Comparison of ENCODE assay signal across 1 cellular context in genomic region chr10:62007145-62007544, GRCh38.
TF ChIP-seq lines count a peak whose summit lies in the region.

No MANE protein-coding gene starts in this region.

TF ChIP-seq in HepG2, 621 proteins besides CTCF, POLR2A, EP300 and RAD21:
- no peak for TF ChIP-seq TSC22D2 (CRISPR knock-in tag; IDR thresholded peaks at IDR 0.05; ENCODE audit: borderline replicate concordance)
- TF ChIP-seq ZNF24 (IDR thresholded peaks at IDR 0.05): peak; percentile 87
- no peak for TF ChIP-seq MED8 (CRISPR knock-in tag; IDR thresholded peaks at IDR 0.05; ENCODE audit: insufficient replicate concordance)
TF ChIP-seq in HepG2: peak in this region for 1.
